32 cellular contexts compared by ENCODE assay signal in the genomic region with DNA sequence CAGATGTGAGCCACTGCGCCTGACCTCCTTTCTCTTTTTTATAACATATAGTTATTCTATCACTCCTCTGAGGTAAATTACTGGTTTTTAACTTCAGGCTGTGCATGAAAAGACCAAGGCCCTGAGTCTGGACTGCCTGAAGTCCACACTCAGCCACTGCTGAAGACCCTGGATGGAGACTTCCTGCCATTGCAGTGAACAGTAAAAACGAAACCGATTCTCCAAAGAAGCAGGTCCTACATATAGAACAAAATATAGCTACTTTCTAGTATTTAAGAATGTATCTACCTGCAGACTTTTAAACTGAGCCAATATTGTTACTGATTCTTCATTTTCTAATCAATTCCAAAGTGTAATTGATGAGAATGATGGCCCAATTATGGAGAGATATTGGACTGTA.
"Had no signal": no experiment of that assay in that cellular context is flagged by ENCODE, and none has a peak within 500 bp of the region (broad histone marks: within the 10 kb centered on the region; RNA-seq: fewer than 3 reads in every experiment).

No MANE protein-coding gene starts in this region.

- FAIRE-seq: astrocyte, bronchial epithelial cell, frontal cortex had no signal

- ATAC-seq: activated CD4-positive, alpha-beta T cell treated with anti-CD3 and anti-CD28 coated beads for 36 hours; activated CD8-positive, alpha-beta memory T cell treated with anti-CD3 and anti-CD28 coated beads, Interleukin-2, amount 10 ng/mL, durations not matched to agents 7 days and 5 days; activated CD8-positive, alpha-beta T cell treated with anti-CD3 and anti-CD28 coated beads, Interleukin-2, amount 10 ng/mL, durations not matched to agents 7 days and 5 days; esophagus mucosa; heart left ventricle; T-helper 17 cell had no signal

- H3K36me3 Mint-ChIP-seq: activated CD4-positive, alpha-beta memory T cell treated with anti-CD3 and anti-CD28 coated beads for 36 hours; activated CD8-positive, alpha-beta memory T cell treated with anti-CD3 and anti-CD28 coated beads, Interleukin-2, amount 10 ng/mL, durations not matched to agents 7 days and 5 days; activated naive CD8-positive, alpha-beta T cell had no signal

- H3K4me1 ChIP-seq: heart left ventricle had no signal

- H3K9me3 Mint-ChIP-seq: activated CD4-positive, alpha-beta T cell treated with anti-CD3 and anti-CD28 coated beads, Interleukin-2, amount 10 ng/mL, durations not matched to agents 24 days and 14 days; central memory CD8-positive, alpha-beta T cell; dendritic cell treated with granulocyte-macrophage colony-stimulating factor and Interleukin-4, amounts not matched to agents 40 ng/mL and 50 ng/mL, for 4 days; T-helper 2 cell treated with Interferon-gamma antibody and Interleukin-4, amounts not matched to agents 5 μg/mL and 100 μg/mL, for 36 hours had no signal

- H3K27ac ChIP-seq: brain microvascular endothelial cell, coronary artery, dorsolateral prefrontal cortex, heart left ventricle had no signal

- H3K36me3 ChIP-seq: brain microvascular endothelial cell, heart left ventricle had no signal

- H3K4me3 ChIP-seq: coronary artery, dorsolateral prefrontal cortex, heart left ventricle had no signal

- H3K4me1 Mint-ChIP-seq: activated CD4-positive, alpha-beta T cell treated with anti-CD3 and anti-CD28 coated beads for 36 hours; activated CD4-positive, alpha-beta T cell treated with anti-CD3 and anti-CD28 coated beads, Interleukin-2, amount 10 ng/mL, durations not matched to agents 24 days and 14 days; activated CD8-positive, alpha-beta memory T cell treated with anti-CD3 and anti-CD28 coated beads, Interleukin-2, amount 10 ng/mL, durations not matched to agents 7 days and 5 days; central memory CD8-positive, alpha-beta T cell; endodermal cell; T-helper 17 cell had no signal

- H3K4me3 Mint-ChIP-seq: activated CD4-positive, alpha-beta memory T cell treated with anti-CD3 and anti-CD28 coated beads for 36 hours; activated CD4-positive, alpha-beta T cell treated with anti-CD3 and anti-CD28 coated beads for 36 hours; activated CD4-positive, alpha-beta T cell treated with anti-CD3 and anti-CD28 coated beads, Interleukin-2, amount 10 ng/mL, durations not matched to agents 24 days and 14 days; activated CD8-positive, alpha-beta memory T cell treated with anti-CD3 and anti-CD28 coated beads, Interleukin-2, amount 10 ng/mL, durations not matched to agents 7 days and 5 days; activated CD8-positive, alpha-beta T cell treated with anti-CD3 and anti-CD28 coated beads, Interleukin-2, amount 10 ng/mL, durations not matched to agents 7 days and 5 days; activated naive CD8-positive, alpha-beta T cell; central memory CD8-positive, alpha-beta T cell; dendritic cell treated with granulocyte-macrophage colony-stimulating factor and Interleukin-4, amounts not matched to agents 40 ng/mL and 50 ng/mL, for 4 days; endodermal cell; T-helper 17 cell; T-helper 2 cell treated with Interferon-gamma antibody and Interleukin-4, amounts not matched to agents 5 μg/mL and 100 μg/mL, for 36 hours had no signal

- H3K27me3 ChIP-seq: brain microvascular endothelial cell, dorsolateral prefrontal cortex, heart left ventricle had no signal

- H3K27ac Mint-ChIP-seq: activated CD4-positive, alpha-beta memory T cell treated with anti-CD3 and anti-CD28 coated beads for 36 hours; activated CD4-positive, alpha-beta T cell treated with anti-CD3 and anti-CD28 coated beads for 36 hours; activated CD4-positive, alpha-beta T cell treated with anti-CD3 and anti-CD28 coated beads, Interleukin-2, amount 10 ng/mL, durations not matched to agents 24 days and 14 days; activated CD8-positive, alpha-beta memory T cell treated with anti-CD3 and anti-CD28 coated beads, Interleukin-2, amount 10 ng/mL, durations not matched to agents 7 days and 5 days; activated CD8-positive, alpha-beta T cell treated with anti-CD3 and anti-CD28 coated beads, Interleukin-2, amount 10 ng/mL, durations not matched to agents 7 days and 5 days; activated naive CD8-positive, alpha-beta T cell; dendritic cell treated with granulocyte-macrophage colony-stimulating factor and Interleukin-4, amounts not matched to agents 40 ng/mL and 50 ng/mL, for 4 days; endodermal cell; T-helper 17 cell; T-helper 2 cell treated with Interferon-gamma antibody and Interleukin-4, amounts not matched to agents 5 μg/mL and 100 μg/mL, for 36 hours had no signal

- DNase-seq: activated CD4-positive, alpha-beta memory T cell treated with anti-CD3 and anti-CD28 coated beads for 36 hours; activated CD4-positive, alpha-beta T cell treated with anti-CD3 and anti-CD28 coated beads for 36 hours; activated CD4-positive, alpha-beta T cell treated with anti-CD3 and anti-CD28 coated beads, Interleukin-2, amount 10 ng/mL, durations not matched to agents 24 days and 14 days; activated CD4-positive, CD25-positive, alpha-beta regulatory T cell; activated CD4-positive, CD25-positive, alpha-beta regulatory T cell treated with anti-CD3 and anti-CD28 coated beads, Interleukin-2, amount 50 U/mL, for 72 hours; activated CD8-positive, alpha-beta memory T cell treated with anti-CD3 and anti-CD28 coated beads, Interleukin-2, amount 10 ng/mL, durations not matched to agents 7 days and 5 days; activated CD8-positive, alpha-beta memory T cell treated with anti-CD3 and anti-CD28 coated beads, Interleukin-2, amount 50 U/mL, for 4 hours; activated CD8-positive, alpha-beta T cell treated with anti-CD3 and anti-CD28 coated beads, Interleukin-2, amount 10 ng/mL, durations not matched to agents 7 days and 5 days; activated gamma-delta T cell treated with Interleukin-2 at 50 U/mL for 16 hours; activated naive CD4-positive, alpha-beta T cell treated with anti-CD3 and anti-CD28 coated beads, Interleukin-2, amount 50 U/mL, for 16 hours; activated naive CD4-positive, alpha-beta T cell treated with Interleukin-2 at 50 U/mL for 16 hours; activated T-cell treated with anti-CD3 and anti-CD28 coated beads, Interleukin-2, amount 50 U/mL, for 1 hour; activated T-cell treated with anti-CD3 and anti-CD28 coated beads, Interleukin-2, amount 50 U/mL, for 48 hours; amniotic stem cell; anterior cingulate cortex; brain microvascular endothelial cell; dorsolateral prefrontal cortex; effector memory CD4-positive, alpha-beta T cell; endodermal cell; foreskin fibroblast; heart left ventricle; T-helper 17 cell; T1000 had no signal
